18 cellular contexts compared by ENCODE assay signal in genomic region chr14:47240755-47241437, GRCh38.
"Had no signal": no experiment of that assay in that cellular context is flagged by ENCODE, and none has a peak within 500 bp of the region (broad histone marks: within the 10 kb centered on the region; RNA-seq: fewer than 3 reads in every experiment).

No MANE protein-coding gene starts in this region.

- H3K27ac Mint-ChIP-seq: activated naive CD8-positive, alpha-beta T cell; immature natural killer cell; naive B cell; stimulated activated memory B cell treated with anti-CD40 and anti-IgM and Interleukin-4, amounts not matched to agents 10 μg/mL and 1 μg/mL and 100 μg/mL, for 72 hours had no signal

- H3K4me3 ChIP-seq: lower lobe of right lung, sigmoid colon, smooth muscle cell, transverse colon had no signal

- H3K4me3 Mint-ChIP-seq: activated naive CD8-positive, alpha-beta T cell; immature natural killer cell; naive B cell; stimulated activated memory B cell treated with anti-CD40 and anti-IgM and Interleukin-4, amounts not matched to agents 10 μg/mL and 1 μg/mL and 100 μg/mL, for 72 hours had no signal

- H3K4me1 Mint-ChIP-seq: immature natural killer cell; naive B cell; stimulated activated memory B cell treated with anti-CD40 and anti-IgM and Interleukin-4, amounts not matched to agents 10 μg/mL and 1 μg/mL and 100 μg/mL, for 72 hours had no signal

- H3K9me3 ChIP-seq: lower lobe of right lung, sigmoid colon, transverse colon had no signal

- H3K27ac ChIP-seq: foreskin keratinocyte, lower lobe of right lung, sigmoid colon, transverse colon, WERI-Rb-1 had no signal

- H3K36me3 Mint-ChIP-seq: activated naive CD8-positive, alpha-beta T cell; immature natural killer cell; naive B cell; stimulated activated memory B cell treated with anti-CD40 and anti-IgM and Interleukin-4, amounts not matched to agents 10 μg/mL and 1 μg/mL and 100 μg/mL, for 72 hours had no signal

- H3K27me3 Mint-ChIP-seq: activated naive CD8-positive, alpha-beta T cell; naive B cell; stimulated activated memory B cell treated with anti-CD40 and anti-IgM and Interleukin-4, amounts not matched to agents 10 μg/mL and 1 μg/mL and 100 μg/mL, for 72 hours had no signal

- H3K36me3 ChIP-seq: lower lobe of right lung, sigmoid colon, transverse colon, WERI-Rb-1 had no signal

- H3K4me2 ChIP-seq: smooth muscle cell had no signal

- DNase-seq: activated CD4-positive, alpha-beta T cell treated with anti-CD3 and anti-CD28 coated beads for 1 hour; activated T-cell treated with anti-CD3 and anti-CD28 coated beads, Interleukin-2, amount 50 U/mL, for 1 hour; central memory CD4-positive, alpha-beta T cell; dermis blood vessel endothelial cell; effector CD8-positive, alpha-beta T cell; immature natural killer cell; lower lobe of right lung; naive B cell; occipital lobe; sigmoid colon; stimulated activated CD4-positive, alpha-beta T cell treated with anti-CD3 and anti-CD28 coated beads, Interleukin-15, amount 100 ng/mL, for 24 hours; transverse colon; WERI-Rb-1 had no signal

- ATAC-seq: foreskin keratinocyte; left lobe of liver; lower lobe of right lung; stimulated activated memory B cell treated with anti-CD40 and anti-IgM and Interleukin-4, amounts not matched to agents 10 μg/mL and 1 μg/mL and 100 μg/mL, for 72 hours had no signal

- H3K27me3 ChIP-seq: foreskin keratinocyte, sigmoid colon, transverse colon had no signal

- H3K4me1 ChIP-seq: foreskin keratinocyte, lower lobe of right lung, sigmoid colon, transverse colon had no signal
